8 cellular contexts compared by ENCODE assay signal in genomic region chr10:102120987-102121738, GRCh38. TPM values are rescaled to one million over a fixed set of nuclear protein-coding genes. Genes with fewer than 3 reads are reported as not detected.
DNase-seq lines count a peak whose midpoint lies in the region; ATAC-seq and TF ChIP-seq lines count a peak whose summit lies in the region.

No MANE protein-coding gene starts in this region.

- no peaks in the 10 kb centered on the region for H3K36me3 Mint-ChIP-seq in activated naive CD8-positive, alpha-beta T cell treated with anti-CD3 and anti-CD28 coated beads, Interleukin-2, amount 50 U/mL, for 24 hours (ENCODE audit: low read depth)

- no peaks in the 10 kb centered on the region for H3K36me3 ChIP-seq in heart left ventricle
- no peaks in the 10 kb centered on the region for H3K36me3 ChIP-seq in ovary

- H3K27ac ChIP-seq in heart left ventricle (peak overlapping the region; percentile 92 to 99 (median 98)), ovary (peak overlapping the region; percentile 96 to 99)

- H3K4me3 ChIP-seq in heart left ventricle, result peak overlapping the region; percentile 54 to 96 (median 84)
- peak overlapping the region; percentile 49 for H3K4me3 ChIP-seq in ovary

- H3K27me3 ChIP-seq in heart left ventricle, result no peaks in the 10 kb centered on the region
- H3K27me3 ChIP-seq in ovary, result no peaks in the 10 kb centered on the region

- TF ChIP-seq POLR2A in heart left ventricle (IDR thresholded peaks at IDR 0.05) (no peak), ovary (IDR thresholded peaks at IDR 0.05) (peak; percentile 89)

- peak; percentile 79 for DNase-seq in CMK (ENCODE audit: low read depth)
- peak; percentile 26 for DNase-seq in activated naive CD8-positive, alpha-beta T cell treated with anti-CD3 and anti-CD28 coated beads, Interleukin-2, amount 50 U/mL, for 24 hours
- DNase-seq in heart left ventricle, result peak in 4 of 5 donors; percentile 56 to 79 (median 73)
- DNase-seq in ovary, result peak; percentile 89 to 95 (median 92)
- no peak for DNase-seq in amniotic stem cell (lab: John Stamatoyannopoulos, UW)
- no peak for DNase-seq in RKO (ENCODE audit: low spot score)

- TF ChIP-seq CTCF in heart left ventricle (IDR thresholded peaks at IDR 0.05), result no peak
- TF ChIP-seq CTCF in ovary (IDR thresholded peaks at IDR 0.05), result peak in 1 of 3 donors; percentile 16

- intact Hi-C loops in heart left ventricle (cut with DNase I) (no loop called here), ovary (cut with DNase I) (no loop called here)

- no peak for ATAC-seq in activated naive CD8-positive, alpha-beta T cell treated with anti-CD3 and anti-CD28 coated beads, Interleukin-2, amount 50 U/mL, for 24 hours
- ATAC-seq in heart left ventricle (peak; percentile 6 to 35 (median 12)), HG03135 (IDR thresholded peaks at IDR 0.05; ENCODE audit: unreplicated experiment) (no peak)

- no peaks in the 10 kb centered on the region for H3K9me3 ChIP-seq in heart left ventricle
- no peaks in the 10 kb centered on the region for H3K9me3 ChIP-seq in ovary

- TF ChIP-seq RAD21 in Ishikawa (IDR thresholded peaks at IDR 0.05; ENCODE audit: low read depth), result no peak

- peaks cover 6 to 52% (median 41%) of the 10 kb centered on the region in 12 donors for H3K4me1 ChIP-seq in heart left ventricle
- peaks cover 22% of the 10 kb centered on the region for H3K4me1 ChIP-seq in ovary (ENCODE audit: insufficient read depth)

- WGBS in heart left ventricle, 4 donors, result 2 to 6% (median 3%) methylated on average over 7 to 15 of the region's 15 CpGs
- WGBS in ovary, 3 donors, result 1 to 2% (median 1%) methylated on average over 15 of the region's 15 CpGs

- TF ChIP-seq EP300 in Ishikawa (IDR thresholded peaks at IDR 0.05; ENCODE audit: borderline replicate concordance) (no peak; the same call in 1 of the 2 replicates), ovary (IDR thresholded peaks at IDR 0.05) (peak; percentile 21)

- no peaks in the 10 kb centered on the region for H3K27me3 Mint-ChIP-seq in activated naive CD8-positive, alpha-beta T cell treated with anti-CD3 and anti-CD28 coated beads, Interleukin-2, amount 50 U/mL, for 24 hours

- H3K27ac Mint-ChIP-seq in activated naive CD8-positive, alpha-beta T cell treated with anti-CD3 and anti-CD28 coated beads, Interleukin-2, amount 50 U/mL, for 24 hours, result peak overlapping the region; percentile 81

- H3K4me3 Mint-ChIP-seq in activated naive CD8-positive, alpha-beta T cell treated with anti-CD3 and anti-CD28 coated beads, Interleukin-2, amount 50 U/mL, for 24 hours, result peak overlapping the region; percentile 92

- H3K4me1 Mint-ChIP-seq in activated naive CD8-positive, alpha-beta T cell treated with anti-CD3 and anti-CD28 coated beads, Interleukin-2, amount 50 U/mL, for 24 hours, result peaks cover 44% of the 10 kb centered on the region

- H3K9me3 Mint-ChIP-seq in activated naive CD8-positive, alpha-beta T cell treated with anti-CD3 and anti-CD28 coated beads, Interleukin-2, amount 50 U/mL, for 24 hours, result no peaks in the 10 kb centered on the region

TF ChIP-seq in Ishikawa, 13 proteins besides CTCF, POLR2A, EP300 and RAD21:
- TF ChIP-seq MAX (IDR thresholded peaks at IDR 0.05) (0 out of 2 replicates have a peak, but pooled peaks have one; percentile 13), REST (IDR thresholded peaks at IDR 0.05; ENCODE audit: low read depth) (no peak), TEAD4 (IDR thresholded peaks at IDR 0.05) (no peak; the same call in 1 of the 2 replicates), ZBTB7A (IDR thresholded peaks at IDR 0.05; ENCODE audit: low read depth) (0 out of 2 replicates have a peak, but pooled peaks have one; percentile 43)

RNA-seq across cellular contexts. Expression of gene LDB1, which starts 1.0 kb away (rescaled TPM):
- total RNA-seq in heart left ventricle (10 to 100 TPM; 38.7 to 63.2 (median 53.5) TPM), ovary (100 to 1,000 TPM in 4 of 7 donors, 10 to 100 TPM in 3; 59.0 to 141 (median 113) TPM)
- polyA plus RNA-seq in heart left ventricle (10 to 100 TPM; 29.5 to 39.4 TPM), ovary (10 to 100 TPM; 72.0 to 93.2 TPM)

RNA-seq across cellular contexts. Expression of gene PPRC1, which starts 11.7 kb away (rescaled TPM):
- total RNA-seq in heart left ventricle (10 to 100 TPM in 8 of 9 donors, 1 to 10 TPM in 1; 10.0 to 21.5 (median 14.9) TPM), ovary (10 to 100 TPM; 11.8 to 68.7 (median 44.5) TPM)
- polyA plus RNA-seq in heart left ventricle (10 to 100 TPM; 10.7 to 17.9 TPM), ovary (10 to 100 TPM; 17.4 to 18.1 TPM)

RNA-seq across cellular contexts. Expression of gene NOLC1, which starts 31.0 kb away (rescaled TPM):
- total RNA-seq in heart left ventricle (10 to 100 TPM; 24.0 to 67.5 (median 29.0) TPM), ovary (10 to 100 TPM; 32.7 to 68.1 (median 50.2) TPM)
- polyA plus RNA-seq in heart left ventricle (10 to 100 TPM; 10.1 to 37.5 TPM), ovary (10 to 100 TPM; 32.0 to 88.8 TPM)

RNA-seq across cellular contexts. Expression of gene HPS6, which starts 56.0 kb away (rescaled TPM):
- total RNA-seq in heart left ventricle, result 10 to 100 TPM in 6 of 9 donors, 1 to 10 TPM in 3; 7.8 to 23.1 (median 12.4) TPM
- 10 to 100 TPM in 1 of 2 donors, 1 to 10 TPM in 1; 7.6 to 12.9 TPM for polyA plus RNA-seq in heart left ventricle
- total RNA-seq in ovary, result 10 to 100 TPM; 14.4 to 20.9 (median 16.9) TPM
- 1 to 10 TPM; 2.6 to 7.6 TPM for polyA plus RNA-seq in ovary

Comparison
In these comparisons a context has a peak if more than half of its experiments do, and no peak if none do; other contexts are left out.
1. DNase-seq: peak in CMK (single experiment), activated naive CD8-positive, alpha-beta T cell treated with anti-CD3 and anti-CD28 coated beads, Interleukin-2, amount 50 U/mL, for 24 hours (single experiment), heart left ventricle (4 of 5) and ovary (5 of 5); none in amniotic stem cell (single experiment) and RKO (single experiment).
2. ATAC-seq: peak in heart left ventricle (4 of 4); none in activated naive CD8-positive, alpha-beta T cell treated with anti-CD3 and anti-CD28 coated beads, Interleukin-2, amount 50 U/mL, for 24 hours (single experiment) and HG03135 (single experiment).